In genomic region chr1:12019858-12020509, GRCh38 we compare ENCODE assay signal across 1 cellular context.
A peak's percentile ranks its signal among the peaks of the same experiment; 100 is the strongest.
TF ChIP-seq lines count a peak whose summit lies in the region.

No MANE protein-coding gene starts in this region.

TF ChIP-seq in H1, 55 proteins besides CTCF, POLR2A, EP300 and RAD21:
- TF ChIP-seq KDM1A (IDR thresholded peaks at IDR 0.05; ENCODE audit: borderline replicate concordance, low read length), result peak; percentile 89; the same call in 1 of the 2 replicates
- TF ChIP-seq FOSL1 (IDR thresholded peaks at IDR 0.05; ENCODE audit: insufficient read depth, low read depth, low read length), result no peak
- TF ChIP-seq CHD7 (IDR thresholded peaks at IDR 0.05; ENCODE audit: insufficient replicate concordance, low read length), result no peak
- TF ChIP-seq KDM4A (IDR thresholded peaks at IDR 0.05; ENCODE audit: low read depth, low read length, severe bottlenecking), result peak; percentile 23
- TF ChIP-seq MAFK (IDR thresholded peaks at IDR 0.05; ENCODE audit: low read depth, low read length), result no peak
